8 cellular contexts compared by ENCODE assay signal in the genomic region with DNA sequence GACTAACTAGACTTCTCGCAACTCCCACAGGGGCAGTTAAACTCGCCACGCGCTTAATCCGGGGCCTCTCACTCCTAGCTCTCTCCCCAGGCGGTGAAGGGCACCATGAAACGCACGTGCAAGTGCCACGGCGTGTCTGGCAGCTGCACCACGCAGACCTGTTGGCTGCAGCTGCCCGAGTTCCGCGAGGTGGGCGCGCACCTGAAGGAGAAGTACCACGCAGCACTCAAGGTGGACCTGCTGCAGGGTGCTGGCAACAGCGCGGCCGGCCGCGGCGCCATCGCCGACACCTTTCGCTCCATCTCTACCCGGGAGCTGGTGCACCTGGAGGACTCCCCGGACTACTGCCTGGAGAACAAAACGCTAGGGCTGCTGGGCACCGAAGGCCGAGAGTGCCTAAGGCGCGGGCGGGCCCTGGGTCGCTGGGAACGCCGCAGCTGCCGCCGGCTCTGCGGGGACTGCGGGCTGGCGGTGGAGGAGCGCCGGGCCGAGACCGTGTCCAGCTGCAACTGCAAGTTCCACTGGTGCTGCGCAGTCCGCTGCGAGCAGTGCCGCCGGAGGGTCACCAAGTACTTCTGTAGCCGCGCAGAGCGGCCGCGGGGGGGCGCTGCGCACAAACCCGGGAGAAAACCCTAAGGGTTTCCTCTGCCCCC.
DNase-seq lines count a peak whose midpoint lies in the region; TF ChIP-seq lines count a peak whose summit lies in the region.

No MANE protein-coding gene starts in this region.

- H3K4me3 ChIP-seq in muscle layer of duodenum (ENCODE audit: low read depth in 1 of 2, low read length in 2 of 2) = peak overlapping the region; percentile 59 to 71

- H3K27ac ChIP-seq in muscle layer of duodenum (ENCODE audit: low read length) = no peak overlapping the region

- H3K27me3 ChIP-seq in muscle layer of duodenum (ENCODE audit: low read depth, low read length) = peaks cover 23% of the 10 kb centered on the region

- H3K9me3 ChIP-seq in muscle layer of duodenum (ENCODE audit: control insufficient read depth in 1 of 2, low read length in 2 of 2) = no peaks in the 10 kb centered on the region

- H3K36me3 ChIP-seq in muscle layer of duodenum (ENCODE audit: control insufficient read depth in 1 of 2, insufficient read depth in 2 of 2, low read length in 2 of 2) = peaks cover 13 to 17% of the 10 kb centered on the region in 2 donors

- TF ChIP-seq CTCF in GM12874 (IDR thresholded peaks at IDR 0.05; ENCODE audit: insufficient read depth, low read depth, low read length) = peak; percentile 89

- H3K4me1 ChIP-seq in muscle layer of duodenum (ENCODE audit: control insufficient read depth in 1 of 2, insufficient read depth in 2 of 2, low read length in 2 of 2) = peaks cover 0 to 16% of the 10 kb centered on the region in 2 donors

- DNase-seq in HUDEP-2 (lab: John Stamatoyannopoulos, UW; ENCODE audit: unreplicated experiment in 76 of 76) = peak in 54 of 76 experiments; percentile 5 to 75 (median 28)
- DNase-seq in OCI-M2 (lab: John Stamatoyannopoulos, UW; ENCODE audit: unreplicated experiment) = peak; percentile 48
- DNase-seq in activated T-helper 1 cell treated with Interleukin-2 at 50 U/mL for 16 hours (ENCODE audit: low read depth) = peak; percentile 38
- peak; percentile 65 for DNase-seq in fibroblast of gingiva (ENCODE audit: low read depth)
- peak; percentile 9 to 13 for DNase-seq in stimulated activated CD8-positive, alpha-beta memory T cell treated with anti-CD3 and anti-CD28 coated beads, Interleukin-4, amount 100 ng/mL, for 4 hours (ENCODE audit: low read depth in 2 of 2, low spot score in 1 of 2)
- no peak for DNase-seq in NCI-H187 (lab: John Stamatoyannopoulos, UW)

Comparison
In these comparisons a context has a peak if more than half of its experiments do, and no peak if none do; other contexts are left out.
1. DNase-seq: peak in HUDEP-2 (54 of 76), OCI-M2 (single experiment), activated T-helper 1 cell treated with Interleukin-2 at 50 U/mL for 16 hours (single experiment), fibroblast of gingiva (single experiment) and stimulated activated CD8-positive, alpha-beta memory T cell treated with anti-CD3 and anti-CD28 coated beads, Interleukin-4, amount 100 ng/mL, for 4 hours (2 of 2); none in NCI-H187 (0 of 2).